8 cellular contexts compared by ENCODE assay signal in the genomic region with DNA sequence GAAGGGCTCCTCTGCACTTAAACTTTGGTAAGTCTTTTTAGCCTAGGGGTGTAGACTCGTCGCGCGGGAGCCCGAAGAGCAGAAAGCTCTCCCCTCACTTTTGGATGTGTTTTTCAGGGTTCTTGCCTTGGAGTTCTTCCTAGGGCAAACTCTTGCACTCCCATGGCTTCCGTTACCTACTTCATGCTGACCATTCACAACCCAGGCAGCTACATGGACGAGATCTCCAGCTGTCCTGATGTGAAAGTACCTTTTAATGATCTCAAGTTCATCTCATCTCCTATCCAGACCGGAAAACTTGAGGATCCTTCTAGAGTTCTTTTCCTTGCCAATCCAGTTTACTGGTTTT. TPM values are rescaled to one million over a fixed set of nuclear protein-coding genes. Genes with fewer than 3 reads are reported as not detected.
DNase-seq lines count a peak whose midpoint lies in the region; ATAC-seq, FAIRE-seq and TF ChIP-seq lines count a peak whose summit lies in the region.

No MANE protein-coding gene starts in this region.

- H2BK120ac ChIP-seq in mesendoderm (ENCODE audit: low read depth, low read length), result no peak overlapping the region

- H3K4me1 ChIP-seq in mammary epithelial cell (ENCODE audit: insufficient read depth, low read length), result peaks cover 14% of the 10 kb centered on the region
- peaks cover 4% of the 10 kb centered on the region for H3K4me1 ChIP-seq in mesendoderm (ENCODE audit: control insufficient read depth, low read depth, low read length)

- H4K5ac ChIP-seq in mesendoderm (ENCODE audit: low read length), result no peak overlapping the region

- DNase-seq in AG10803 (ENCODE audit: low read depth), result no peak
- DNase-seq in mammary epithelial cell, result no peak
- DNase-seq in mesendoderm, result no peak
- no peak for DNase-seq in G401 (ENCODE audit: low spot score)
- DNase-seq in GM19239 (ENCODE audit: insufficient read length, low spot score), result no peak
- DNase-seq in DMS153 treated with DMSO at 0.1 percent for 48 hours (lab: John Stamatoyannopoulos, UW; ENCODE audit: unreplicated experiment), result no peak
- DNase-seq in hypothalamus (lab: John Stamatoyannopoulos, UW), result no peak

- H3K56ac ChIP-seq in mesendoderm (ENCODE audit: low read length), result peak overlapping the region; percentile 90

- H3K36me3 ChIP-seq in mammary epithelial cell (ENCODE audit: insufficient read depth, low read length), result peaks cover 3% of the 10 kb centered on the region
- H3K36me3 ChIP-seq in mesendoderm (ENCODE audit: control insufficient read depth, insufficient read depth, low read length), result peaks cover 1% of the 10 kb centered on the region

- in situ Hi-C loops in mammary epithelial cell (cut with MboI; ENCODE audit: low sequenced_read_pairs in 2 of 2) (no loop called here), G401 (cut with HindIII; ENCODE audit: low sequenced_read_pairs) (no loop called here)

- CTCF ChIA-PET in mammary epithelial cell (lab: Charles Lee; ENCODE audit: low non-redundant PET), result no interaction called here

- no peak for FAIRE-seq in GM19239 (lab: Jason Lieb, UNC)

- TSS peak; percentile 35 for BruUV-seq in mammary epithelial cell (replicated peaks; lab: Mats Ljungman, UMichigan)

- H3K4me3 ChIP-seq in AG10803 (ENCODE audit: low read length) (peak overlapping the region; percentile 91), mammary epithelial cell (replicated peaks in 1 of 3; ENCODE audit: insufficient read depth in 1 of 3, low read depth in 2 of 3, low read length in 3 of 3) (peak overlapping the region; percentile 85 to 93 (median 91)), mesendoderm (ENCODE audit: low read length) (peak overlapping the region; percentile 63)

- intact Hi-C loops in mammary epithelial cell (cut with micrococcal nuclease), result loop anchor here (1.0 to 2.0 kb wide), 4 partner anchors 8 to 59 kb away; partner anchors contain the start of genes RC3H2 and ZBTB6

- H2BK5ac ChIP-seq in mesendoderm (ENCODE audit: low read length), result no peak overlapping the region

- no peak overlapping the region for H2BK15ac ChIP-seq in mesendoderm (replicated peaks; ENCODE audit: low read depth)

- no peak overlapping the region for H3K4ac ChIP-seq in mesendoderm (ENCODE audit: low read depth, low read length)

- TF ChIP-seq CTCF in AG10803 (conservative IDR thresholded peaks at IDR 0.05; ENCODE audit: low read length), result no peak
- TF ChIP-seq CTCF in mammary epithelial cell (conservative IDR thresholded peaks at IDR 0.05 in 1 of 2, IDR thresholded peaks at IDR 0.05 in 1 of 2; ENCODE audit: extremely low read depth in 1 of 2, insufficient read depth in 1 of 2, low read depth in 1 of 2, low read length in 2 of 2), result no peak

- peaks cover 17% of the 10 kb centered on the region for H3K79me1 ChIP-seq in mesendoderm (ENCODE audit: low read length)

- peak overlapping the region; percentile 29 for H3K18ac ChIP-seq in mesendoderm (ENCODE audit: low read length)

- dilution Hi-C loops in mammary epithelial cell (cut with HindIII; ENCODE audit: low sequenced_read_pairs), result no loop called here

- H3K4me2 ChIP-seq in mammary epithelial cell (ENCODE audit: insufficient read depth, low read depth, low read length) (peak overlapping the region; percentile 92), mesendoderm (ENCODE audit: low read length) (peak overlapping the region; percentile 35)

- no peaks in the 10 kb centered on the region for H4K20me1 ChIP-seq in mammary epithelial cell (ENCODE audit: insufficient read depth, low read length)

- no peaks in the 10 kb centered on the region for H3K9me3 ChIP-seq in mammary epithelial cell (replicated peaks; ENCODE audit: insufficient read depth, low read length)

- 2% methylated on average over 8 of the region's 8 CpGs for WGBS in mammary epithelial cell (ENCODE audit: low coverage, missing lambda C conversion rate)
- WGBS in mesendoderm (ENCODE audit: extremely low coverage, insufficient coverage, low lambda C conversion rate), result no CpG with 5 or more reads among the region's 8 CpGs

- H3K27ac ChIP-seq in mammary epithelial cell (ENCODE audit: insufficient read depth, low read depth, low read length), result peak overlapping the region; percentile 77
- peak overlapping the region; percentile 64 for H3K27ac ChIP-seq in mesendoderm (ENCODE audit: low read depth, low read length)

- peak; percentile 9 for ATAC-seq in HG03103 (IDR thresholded peaks at IDR 0.05; ENCODE audit: low read depth, unreplicated experiment)

- peak overlapping the region; percentile 91 for H2AFZ ChIP-seq in mammary epithelial cell (ENCODE audit: low read depth, low read length)

- no peak overlapping the region for H3K23ac ChIP-seq in mesendoderm (ENCODE audit: low read length)

- H2AK5ac ChIP-seq in mesendoderm (ENCODE audit: low read length), result no peak overlapping the region

- no peak overlapping the region for H4K8ac ChIP-seq in mesendoderm (ENCODE audit: low read depth, low read length)

- no peaks in the 10 kb centered on the region for H3K27me3 ChIP-seq in mammary epithelial cell (ENCODE audit: insufficient read depth, low read length)
- no peaks in the 10 kb centered on the region for H3K27me3 ChIP-seq in mesendoderm (ENCODE audit: insufficient read depth, low read length, poor library complexity)

- H3K79me2 ChIP-seq in mammary epithelial cell (ENCODE audit: insufficient read depth, low read length) (peaks cover 86% of the 10 kb centered on the region), mesendoderm (ENCODE audit: control insufficient read depth, insufficient read depth, low read length) (peaks cover 45% of the 10 kb centered on the region)

- H3K9ac ChIP-seq in mammary epithelial cell (ENCODE audit: insufficient read depth, low read length), result peak overlapping the region; percentile 92
- H3K9ac ChIP-seq in mesendoderm (ENCODE audit: low read length), result peak overlapping the region; percentile 75

RNA-seq across cellular contexts. Expression of gene ZBTB26, which starts 0.5 kb away (rescaled TPM):
- 1 to 10 TPM; 3.0 to 5.0 TPM for total RNA-seq in mammary epithelial cell
- 1.6 TPM for polyA plus RNA-seq in mammary epithelial cell
- 1.3 TPM for polyA minus RNA-seq in mammary epithelial cell
- polyA plus RNA-seq in mesendoderm (2013, experiment 1 of 2), result 3.9 TPM
- polyA plus RNA-seq in mesendoderm (2013, experiment 2 of 2), result 3.5 TPM
- total RNA-seq in G401 (2014; rRNA removed; shearing (Covaris generic)), result 2.1 TPM in 2 replicates

RNA-seq across cellular contexts. Expression of gene RABGAP1, which starts 9.0 kb away (rescaled TPM):
- 10 to 100 TPM; 56.0 to 61.7 TPM for total RNA-seq in mammary epithelial cell
- polyA plus RNA-seq in mammary epithelial cell, result 20.1 TPM
- polyA minus RNA-seq in mammary epithelial cell, result 91.2 TPM
- polyA plus RNA-seq in mesendoderm (2013, experiment 1 of 2), result 9.3 TPM
- 9.0 TPM for polyA plus RNA-seq in mesendoderm (2013, experiment 2 of 2)
- total RNA-seq in G401 (2014; rRNA removed; shearing (Covaris generic)), result 24.8 and 32.1 TPM in 2 replicates

RNA-seq across cellular contexts. Expression of gene ZBTB6, which starts 18.7 kb away (rescaled TPM):
- total RNA-seq in mammary epithelial cell, result 10 to 100 TPM in 1 of 2 donors, 1 to 10 TPM in 1; 8.2 to 18.3 TPM
- polyA plus RNA-seq in mammary epithelial cell, result 3.7 TPM
- 6.0 TPM for polyA minus RNA-seq in mammary epithelial cell
- 5.1 TPM for polyA plus RNA-seq in mesendoderm (2013, experiment 1 of 2)
- 5.1 TPM for polyA plus RNA-seq in mesendoderm (2013, experiment 2 of 2)
- 8.8 and 10.1 TPM in 2 replicates for total RNA-seq in G401 (2014; rRNA removed; shearing (Covaris generic))

RNA-seq across cellular contexts. Expression of gene RC3H2, which starts 26.7 kb away (rescaled TPM):
- total RNA-seq in mammary epithelial cell, result 10 to 100 TPM; 55.6 to 68.7 TPM
- polyA plus RNA-seq in mammary epithelial cell, result 29.9 TPM
- 179 TPM for polyA minus RNA-seq in mammary epithelial cell
- polyA plus RNA-seq in mesendoderm (2013, experiment 1 of 2), result 28.3 TPM
- polyA plus RNA-seq in mesendoderm (2013, experiment 2 of 2), result 29.4 TPM
- 29.2 and 48.5 TPM in 2 replicates for total RNA-seq in G401 (2014; rRNA removed; shearing (Covaris generic))
